In the genomic region with DNA sequence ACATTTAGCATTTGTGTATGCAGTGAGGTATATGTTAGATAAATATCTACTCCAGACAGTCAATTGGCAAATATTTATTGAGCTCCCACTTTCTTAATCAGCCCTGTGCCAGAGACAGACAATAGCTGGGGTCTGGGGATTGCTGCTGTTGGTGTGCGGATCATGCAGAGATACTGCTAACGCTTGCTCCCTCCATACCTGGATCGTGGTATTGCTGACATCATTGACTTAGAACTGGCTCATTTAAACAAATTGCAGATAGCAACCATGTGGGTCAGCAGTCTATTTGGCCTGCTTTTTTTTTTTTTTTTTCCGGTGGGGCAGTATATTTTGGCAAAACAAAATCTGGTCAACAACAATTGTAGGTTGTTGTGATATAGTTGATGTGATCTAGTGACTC, we compare ENCODE assay signal across 1 cellular context.
TF ChIP-seq lines count a peak whose summit lies in the region.

No MANE protein-coding gene starts in this region.

TF ChIP-seq in IMR-90, 13 proteins besides CTCF, POLR2A, EP300 and RAD21 (continued from another document):
- TF ChIP-seq, protein P1, sequence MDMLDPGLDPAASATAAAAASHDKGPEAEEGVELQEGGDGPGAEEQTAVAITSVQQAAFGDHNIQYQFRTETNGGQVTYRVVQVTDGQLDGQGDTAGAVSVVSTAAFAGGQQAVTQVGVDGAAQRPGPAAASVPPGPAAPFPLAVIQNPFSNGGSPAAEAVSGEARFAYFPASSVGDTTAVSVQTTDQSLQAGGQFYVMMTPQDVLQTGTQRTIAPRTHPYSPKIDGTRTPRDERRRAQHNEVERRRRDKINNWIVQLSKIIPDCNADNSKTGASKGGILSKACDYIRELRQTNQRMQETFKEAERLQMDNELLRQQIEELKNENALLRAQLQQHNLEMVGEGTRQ (IDR thresholded peaks at IDR 0.05; ENCODE audit: low read depth, low read length), result no peak
- TF ChIP-seq NFE2L2 (IDR thresholded peaks at IDR 0.05; ENCODE audit: low read depth, low read length) (no peak), BHLHE40 (IDR thresholded peaks at IDR 0.05; ENCODE audit: low read depth, low read length) (no peak), MAZ (IDR thresholded peaks at IDR 0.05; ENCODE audit: borderline replicate concordance, low read depth, low read length) (no peak), MXI1 (IDR thresholded peaks at IDR 0.05; ENCODE audit: borderline replicate concordance, low read depth, low read length) (no peak), RCOR1 (IDR thresholded peaks at IDR 0.05; ENCODE audit: insufficient replicate concordance, low read length) (no peak), RFX5 (IDR thresholded peaks at IDR 0.05; ENCODE audit: low read depth, low read length) (no peak), CEBPB (IDR thresholded peaks at IDR 0.05; ENCODE audit: low read depth, low read length) (no peak), FOS (IDR thresholded peaks at IDR 0.05; ENCODE audit: low read depth, low read length) (no peak), SMC3 (IDR thresholded peaks at IDR 0.05; ENCODE audit: low read depth, low read length) (no peak), MAFK (IDR thresholded peaks at IDR 0.05; ENCODE audit: low read depth, low read length) (no peak)
- TF ChIP-seq, protein P2, sequence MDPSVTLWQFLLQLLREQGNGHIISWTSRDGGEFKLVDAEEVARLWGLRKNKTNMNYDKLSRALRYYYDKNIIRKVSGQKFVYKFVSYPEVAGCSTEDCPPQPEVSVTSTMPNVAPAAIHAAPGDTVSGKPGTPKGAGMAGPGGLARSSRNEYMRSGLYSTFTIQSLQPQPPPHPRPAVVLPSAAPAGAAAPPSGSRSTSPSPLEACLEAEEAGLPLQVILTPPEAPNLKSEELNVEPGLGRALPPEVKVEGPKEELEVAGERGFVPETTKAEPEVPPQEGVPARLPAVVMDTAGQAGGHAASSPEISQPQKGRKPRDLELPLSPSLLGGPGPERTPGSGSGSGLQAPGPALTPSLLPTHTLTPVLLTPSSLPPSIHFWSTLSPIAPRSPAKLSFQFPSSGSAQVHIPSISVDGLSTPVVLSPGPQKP (IDR thresholded peaks at IDR 0.05; ENCODE audit: borderline replicate concordance, low read depth, low read length), result no peak
